Comparison of ENCODE assay signal across 20 cellular contexts in genomic region chr6:31963921-31964320, GRCh38.
"Had no signal": no experiment of that assay in that cellular context is flagged by ENCODE, and none has a peak within 500 bp of the region (broad histone marks: within the 10 kb centered on the region; RNA-seq: fewer than 3 reads in every experiment).

No MANE protein-coding gene starts in this region.

- H3K27me3 ChIP-seq: colonic mucosa, esophagus squamous epithelium, gastroesophageal sphincter, sigmoid colon, testis, tibial nerve, upper lobe of right lung, vagina had no signal

- H3K9me3 ChIP-seq: colonic mucosa, esophagus squamous epithelium, gastroesophageal sphincter, sigmoid colon, testis, tibial nerve, upper lobe of right lung, vagina had no signal

- H3K4me3 Mint-ChIP-seq: stimulated activated naive CD8-positive, alpha-beta T cell treated with anti-CD3 and anti-CD28 coated beads, Interleukin-15, Interleukin-2, amounts not matched to agents 100 ng/mL and 50 ng/mL, for 24 hours had no signal

- H3K9me3 Mint-ChIP-seq: naive B cell; nephron; stimulated activated naive CD8-positive, alpha-beta T cell treated with anti-CD3 and anti-CD28 coated beads, Interleukin-15, Interleukin-2, amounts not matched to agents 100 ng/mL and 50 ng/mL, for 24 hours had no signal

- H3K4me1 ChIP-seq: colonic mucosa had no signal

- ATAC-seq: gastroesophageal sphincter, left colon, left ventricle myocardium superior, upper lobe of right lung had no signal

- H3K27ac Mint-ChIP-seq: nephron; stimulated activated naive CD8-positive, alpha-beta T cell treated with anti-CD3 and anti-CD28 coated beads, Interleukin-15, Interleukin-2, amounts not matched to agents 100 ng/mL and 50 ng/mL, for 24 hours had no signal

- H3K27ac ChIP-seq: colonic mucosa, esophagus squamous epithelium, gastroesophageal sphincter, sigmoid colon, skin epidermis, testis, tibial nerve, upper lobe of right lung, vagina had no signal

- DNase-seq: colonic mucosa; dermis blood vessel endothelial cell; esophagus squamous epithelium; foreskin fibroblast; hippocampal formation; left colon; left ventricle myocardium superior; mesendoderm; naive B cell; sigmoid colon; stimulated activated CD4-positive, alpha-beta T cell treated with anti-CD3 and anti-CD28 coated beads, Interleukin-12 subunit alpha, Interleukin-12 subunit beta, amount 100 ng/mL, for 4 hours; testis; upper lobe of right lung had no signal

- H3K4me3 ChIP-seq: colonic mucosa, esophagus squamous epithelium, gastroesophageal sphincter, lung, sigmoid colon, skin epidermis, testis, tibial nerve, upper lobe of right lung, vagina had no signal

- H3K27me3 Mint-ChIP-seq: naive B cell; stimulated activated naive CD8-positive, alpha-beta T cell treated with anti-CD3 and anti-CD28 coated beads, Interleukin-15, Interleukin-2, amounts not matched to agents 100 ng/mL and 50 ng/mL, for 24 hours had no signal
